ENCODE assay signal across 25 cellular contexts in the genomic region with DNA sequence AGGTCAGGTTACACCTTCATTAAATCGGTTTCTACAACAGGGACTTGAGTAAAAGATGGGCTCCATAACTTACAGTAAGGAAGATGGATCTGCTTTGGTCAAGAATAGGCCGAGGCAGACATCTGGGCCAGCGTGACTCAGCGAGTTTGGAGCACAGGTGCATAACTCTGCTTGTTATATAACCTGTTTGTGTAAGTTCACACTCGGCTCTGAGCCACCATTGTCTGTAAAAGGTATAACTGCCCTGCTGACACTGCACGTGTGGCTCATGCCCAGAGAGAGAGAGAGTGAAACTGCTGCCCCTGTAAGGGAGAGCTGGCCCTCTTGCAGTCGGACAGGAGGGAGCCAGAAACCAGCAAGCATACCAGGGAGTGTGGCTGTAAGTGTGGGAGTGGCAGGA.
"Had no signal": no experiment of that assay in that cellular context is flagged by ENCODE, and none has a peak within 500 bp of the region (broad histone marks: within the 10 kb centered on the region; RNA-seq: fewer than 3 reads in every experiment).

No MANE protein-coding gene starts in this region.

- H3K27ac ChIP-seq: RWPE1, SJCRH30, WERI-Rb-1 had no signal

- H3K9me2 ChIP-seq: SK-N-SH had no signal

- DNase-seq: activated CD4-positive, alpha-beta memory T cell treated with anti-CD3 and anti-CD28 coated beads, Interleukin-2, amount 10 ng/mL, durations not matched to agents 7 days and 5 days; activated CD4-positive, alpha-beta T cell treated with anti-CD3 and anti-CD28 coated beads for 36 hours; activated CD4-positive, alpha-beta T cell treated with anti-CD3 and anti-CD28 coated beads, Interleukin-2, amount 50 U/mL, for 1 hour; activated gamma-delta T cell; activated naive CD4-positive, alpha-beta T cell treated with anti-CD3 and anti-CD28 coated beads for 36 hours; activated T-cell treated with anti-CD3 and anti-CD28 coated beads for 4 hours; activated T-cell treated with anti-CD3 and anti-CD28 coated beads, Interleukin-2, amount 50 U/mL, for 48 hours; amygdala; Kasumi-1; KBM-7; NCI-H1092; NCI-H1417; NCI-H1930; NCI-H345; NCI-H510A; NCI-H526 treated with DMSO at 0.1 percent for 48 hours; Right ventricle myocardium superior; SJCRH30; SK-N-SH; T-helper 1 cell; WERI-Rb-1 had no signal

- H3K4me2 ChIP-seq: SK-N-SH had no signal

- H3K9me3 ChIP-seq: SJCRH30, SK-N-SH had no signal

- H3K4me1 ChIP-seq: SJCRH30 had no signal

- H3K4me3 ChIP-seq: SJCRH30 had no signal

- H3K36me3 ChIP-seq: SJCRH30, WERI-Rb-1 had no signal

- FAIRE-seq: astrocyte had no signal

- H3K27me3 ChIP-seq: SJCRH30 had no signal

- H3K9ac ChIP-seq: SK-N-SH had no signal

- ATAC-seq: activated CD4-positive, alpha-beta T cell treated with anti-CD3 and anti-CD28 coated beads for 36 hours; activated T-helper 17 cell treated with anti-CD3 and anti-CD28 coated beads, Interleukin-2, amount 50 U/mL, for 72 hours; Panc1 had no signal
